ENCODE assay signal across 8 cellular contexts in genomic region chr10:34528320-34528719, GRCh38.
DNase-seq lines count a peak whose midpoint lies in the region; ATAC-seq and TF ChIP-seq lines count a peak whose summit lies in the region.

No MANE protein-coding gene starts in this region.

- no peak overlapping the region for H4K5ac ChIP-seq in H9 (ENCODE audit: insufficient read length, low read depth, low read length)

- H2BK120ac ChIP-seq in H9 (ENCODE audit: low read depth, low read length, poor library complexity, severe bottlenecking) = no peak overlapping the region

- no peak overlapping the region for H2BK20ac ChIP-seq in H9 (ENCODE audit: low read depth, low read length, poor library complexity, severe bottlenecking)

- H3K18ac ChIP-seq in H9 (ENCODE audit: insufficient read length, low read depth, low read length) = no peak overlapping the region

- no peaks in the 10 kb centered on the region for H3K23me2 ChIP-seq in H9 (ENCODE audit: insufficient read length, low read depth, low read length, poor library complexity, severe bottlenecking)

- TF ChIP-seq CTCF in AG09319 (IDR thresholded peaks at IDR 0.05; ENCODE audit: low read depth, low read length) (no peak), H9 (conservative IDR thresholded peaks at IDR 0.05) (no peak; the same call in 2 of the 3 replicates), OCI-LY7 (conservative IDR thresholded peaks at IDR 0.05; ENCODE audit: low read length) (0 out of 2 replicates have a peak, but pooled peaks have one; percentile 0)

- H4K8ac ChIP-seq in H9 (replicated peaks; ENCODE audit: insufficient read length, low read depth, low read length) = no peak overlapping the region

- no peak overlapping the region for H3K4me3 ChIP-seq in OCI-LY7 (ENCODE audit: low read depth, low read length, poor library complexity, severe bottlenecking)

- no peak overlapping the region for H4K91ac ChIP-seq in H9 (ENCODE audit: insufficient read length, low read depth, low read length)

- no peak overlapping the region for H3K14ac ChIP-seq in H9 (ENCODE audit: insufficient read depth, low read length)

- BruUV-seq in OCI-LY7 (replicated peaks; lab: Mats Ljungman, UMichigan) = no TSS peak

- peaks cover 13% of the 10 kb centered on the region; the same call in 1 of the 2 replicates for H3K4me1 ChIP-seq in H9 (ENCODE audit: insufficient read depth, low read length)
- peaks cover 3% of the 10 kb centered on the region for H3K4me1 ChIP-seq in OCI-LY7 (ENCODE audit: insufficient read depth, low read length, poor library complexity, severe bottlenecking)

- H3K79me1 ChIP-seq in H9 (ENCODE audit: insufficient read depth, low read depth, low read length, poor library complexity, severe bottlenecking) = no peaks in the 10 kb centered on the region

- H3K23ac ChIP-seq in H9 (ENCODE audit: insufficient read length, low read depth, low read length) = no peak overlapping the region

- H3K4ac ChIP-seq in H9 (ENCODE audit: low read depth, low read length) = no peak overlapping the region

- H3K79me2 ChIP-seq in H9 (ENCODE audit: insufficient read depth, low read length) (peaks cover 4% of the 10 kb centered on the region; the same call in 1 of the 2 replicates), OCI-LY7 (ENCODE audit: insufficient read depth, low read depth, low read length) (no peaks in the 10 kb centered on the region)

- H3K36me3 ChIP-seq in OCI-LY7 (ENCODE audit: insufficient read depth, low read length) = no peaks in the 10 kb centered on the region

- H3K4me1 Mint-ChIP-seq in H9 = peaks cover 43 to 49% of the 10 kb centered on the region in 2 experiments

- no peaks in the 10 kb centered on the region for H4K20me1 ChIP-seq in H9 (ENCODE audit: control insufficient read depth, insufficient read depth, insufficient read length)
- no peaks in the 10 kb centered on the region for H4K20me1 ChIP-seq in OCI-LY7 (ENCODE audit: insufficient read depth, low read length)

- H3K4me3 Mint-ChIP-seq in H9 = peak overlapping the region in 1 of 2 experiments; percentile 0; a peak in 1 of 5 replicates

- no peaks in the 10 kb centered on the region for H3K9me3 Mint-ChIP-seq in H9

- H2BK12ac ChIP-seq in H9 (ENCODE audit: insufficient read length, low read depth, low read length) = no peak overlapping the region

- H3K56ac ChIP-seq in H9 (ENCODE audit: insufficient read length, low read depth, low read length) = no peak overlapping the region

- H3K27me3 ChIP-seq in H9 (ENCODE audit: insufficient read depth, low read length) = no peaks in the 10 kb centered on the region

- intact Hi-C loops in OCI-LY7 (cut with micrococcal nuclease; ENCODE audit: unreplicated experiment) = no loop called here

- H3T11ph ChIP-seq in H9 (ENCODE audit: low read length) = no peak overlapping the region

- H3K9me2 ChIP-seq in OCI-LY7 (ENCODE audit: insufficient read depth, low read length) = no peaks in the 10 kb centered on the region

- H3K4me2 ChIP-seq in H9 (ENCODE audit: insufficient read depth, insufficient read length, low read length) (no peak overlapping the region), OCI-LY7 (ENCODE audit: low read length) (no peak overlapping the region)

- ATAC-seq in HG03139 (IDR thresholded peaks at IDR 0.05; ENCODE audit: unreplicated experiment) = no peak
- ATAC-seq in HG03342 (IDR thresholded peaks at IDR 0.05; ENCODE audit: unreplicated experiment) = no peak

- DNase-seq in AG09319 (ENCODE audit: extremely low read depth, low read depth) (peak; percentile 54), H9 (peak; percentile 73), OCI-LY7 (ENCODE audit: low spot score) (no peak), glomerular visceral epithelial cell (ENCODE audit: extremely low spot score) (peak; percentile 96), SKM-1 treated with dmso at 0.1 percent for 144 hours (lab: John Stamatoyannopoulos, UW; ENCODE audit: unreplicated experiment) (no peak)
- no peak for DNase-seq in effector CD8-positive, alpha-beta T cell (lab: John Stamatoyannopoulos, UW)

- H3K9me3 ChIP-seq in H9 (ENCODE audit: control insufficient read depth, low read depth, low read length) = no peaks in the 10 kb centered on the region
- H3K9me3 ChIP-seq in OCI-LY7 (ENCODE audit: low read length) = no peaks in the 10 kb centered on the region

- POLR2A ChIA-PET in OCI-LY7 (lab: Charles Lee) = no interaction called here

- CTCF ChIA-PET in OCI-LY7 (lab: Charles Lee; ENCODE audit: unreplicated experiment) = no interaction called here

- no CpG with 5 or more reads among the region's 3 CpGs for WGBS in H9 (ENCODE audit: extremely low coverage, insufficient read length, low lambda C conversion rate)

- no peaks in the 10 kb centered on the region for H3K27me3 Mint-ChIP-seq in H9 (ENCODE audit: low read depth)

- H2BK5ac ChIP-seq in H9 (ENCODE audit: insufficient read length, low read length) = no peak overlapping the region

- H2BK15ac ChIP-seq in H9 (ENCODE audit: low read depth, low read length) = no peak overlapping the region

- H3K27ac ChIP-seq in H9 (ENCODE audit: insufficient read length, low read depth, low read length) = peak overlapping the region; percentile 30
- H3K27ac ChIP-seq in OCI-LY7 (ENCODE audit: low read depth, low read length, poor library complexity, severe bottlenecking) = no peak overlapping the region

- H3K27ac Mint-ChIP-seq in H9 = peak overlapping the region; percentile 92 to 96 (median 93)

- H2AFZ ChIP-seq in H9 (ENCODE audit: low read length) (no peak overlapping the region), OCI-LY7 (ENCODE audit: low read length) (no peak overlapping the region)

- no peak overlapping the region for H2AK5ac ChIP-seq in H9 (ENCODE audit: insufficient read length, low read length)

- H3K9ac ChIP-seq in H9 (ENCODE audit: extremely low read depth, insufficient read length, low read length) = no peak overlapping the region

- H3K36me3 Mint-ChIP-seq in H9 (ENCODE audit: insufficient read depth in 1 of 3, low read depth in 3 of 3) = no peaks in the 10 kb centered on the region; a peak in 1 of 7 replicates

Comparison
In these comparisons a context has a peak if more than half of its experiments do, and no peak if none do; other contexts are left out.
1. DNase-seq: peak in AG09319 (single experiment), H9 (single experiment) and glomerular visceral epithelial cell (single experiment); none in OCI-LY7 (single experiment), SKM-1 treated with dmso at 0.1 percent for 144 hours (single experiment) and effector CD8-positive, alpha-beta T cell (single experiment).